In genomic region chr3:172002512-172003078, GRCh38 we compare ENCODE assay signal across 16 cellular contexts. TPM values are rescaled to one million over a fixed set of nuclear protein-coding genes. Genes with fewer than 3 reads are reported as not detected.
DNase-seq lines count a peak whose midpoint lies in the region; ATAC-seq and TF ChIP-seq lines count a peak whose summit lies in the region.
"Had no signal": no experiment of that assay in that cellular context is flagged by ENCODE, and none has a peak within 500 bp of the region (broad histone marks: within the 10 kb centered on the region; RNA-seq: fewer than 3 reads in every experiment).

No MANE protein-coding gene starts in this region.

- no peaks in the 10 kb centered on the region for H3K36me3 ChIP-seq in HEK293 (ENCODE audit: control insufficient read depth in 2 of 2, insufficient read depth in 1 of 2, low read length in 2 of 2)
- H3K36me3 ChIP-seq in SJSA1, result no peaks in the 10 kb centered on the region
- H3K36me3 ChIP-seq: HAP-1 had no signal

- DNase-seq in SJSA1 (ENCODE audit: low read depth in 1 of 2, low spot score in 2 of 2) (peak in 1 of 2 experiments; percentile 41), fibroblast of villous mesenchyme (ENCODE audit: low read depth) (peak; percentile 62), MV-4-11 (lab: John Stamatoyannopoulos, UW) (no peak), NCI-H446 (lab: John Stamatoyannopoulos, UW) (no peak)
- DNase-seq in stimulated activated naive B cell treated with anti-CD40 and anti-IgM and Interleukin-4, amounts not matched to agents 10 μg/mL and 1 μg/mL and 100 μg/mL, for 72 hours, result no peak
- no peak for DNase-seq in effector CD4-positive, alpha-beta T cell
- DNase-seq: CD8-positive, alpha-beta memory T cell; NCI-H1436; NCI-H2029 treated with DMSO at 0.1 percent for 48 hours; NCI-H2227 treated with DMSO at 0.1 percent for 48 hours; NCI-H526; NK-92 treated with Interleukin-12 subunit alpha and Interleukin-12 subunit beta, amount 100 ng/mL, for 24 hours; PC-9 had no signal

- no peak overlapping the region for H3K4me3 Mint-ChIP-seq in stimulated activated naive B cell treated with anti-CD40 and anti-IgM and Interleukin-4, amounts not matched to agents 10 μg/mL and 1 μg/mL and 100 μg/mL, for 72 hours
- H3K4me3 Mint-ChIP-seq: CD8-positive, alpha-beta memory T cell had no signal

- H3K27ac ChIP-seq in HEK293 (ENCODE audit: extremely low read depth, low read depth, low read length), result no peak overlapping the region
- H3K27ac ChIP-seq in SJSA1, result 0 out of 2 replicates have a peak overlapping the region, but pooled peaks have one; percentile 17
- H3K27ac ChIP-seq: PC-9, SK-N-MC had no signal

- no peaks in the 10 kb centered on the region for H3K27me3 Mint-ChIP-seq in stimulated activated naive B cell treated with anti-CD40 and anti-IgM and Interleukin-4, amounts not matched to agents 10 μg/mL and 1 μg/mL and 100 μg/mL, for 72 hours

- POLR2A ChIA-PET in HEK293 (lab: Yijun Ruan, JAX), result no interaction called here

- peak overlapping the region; percentile 59 for H3K27ac Mint-ChIP-seq in stimulated activated naive B cell treated with anti-CD40 and anti-IgM and Interleukin-4, amounts not matched to agents 10 μg/mL and 1 μg/mL and 100 μg/mL, for 72 hours
- H3K27ac Mint-ChIP-seq: CD8-positive, alpha-beta memory T cell had no signal

- H3K9me3 Mint-ChIP-seq in stimulated activated naive B cell treated with anti-CD40 and anti-IgM and Interleukin-4, amounts not matched to agents 10 μg/mL and 1 μg/mL and 100 μg/mL, for 72 hours, result peaks cover 0 to 7% of the 10 kb centered on the region in 2 donors

- no peaks in the 10 kb centered on the region for H3K9me3 ChIP-seq in HEK293 (ENCODE audit: control insufficient read depth, insufficient read depth, low read depth, low read length)
- no peaks in the 10 kb centered on the region for H3K9me3 ChIP-seq in SJSA1 (replicated peaks)
- H3K9me3 ChIP-seq: HAP-1 had no signal

- no peak for ATAC-seq in stimulated activated naive B cell treated with anti-CD40 and anti-IgM and Interleukin-4, amounts not matched to agents 10 μg/mL and 1 μg/mL and 100 μg/mL, for 72 hours (replicated peaks)

- TF ChIP-seq CTCF in HEK293 (tag by site-specific recombination; IDR thresholded peaks at IDR 0.05), result no peak
- TF ChIP-seq CTCF in fibroblast of villous mesenchyme (IDR thresholded peaks at IDR 0.05; ENCODE audit: insufficient read depth, low read depth, low read length), result no peak

- H3K27me3 ChIP-seq in SJSA1 (replicated peaks), result no peaks in the 10 kb centered on the region

- H3K4me1 Mint-ChIP-seq in stimulated activated naive B cell treated with anti-CD40 and anti-IgM and Interleukin-4, amounts not matched to agents 10 μg/mL and 1 μg/mL and 100 μg/mL, for 72 hours, result no peaks in the 10 kb centered on the region
- H3K4me1 Mint-ChIP-seq: CD8-positive, alpha-beta memory T cell had no signal

- CTCF ChIA-PET in HEK293 (lab: Yijun Ruan, JAX), result no interaction called here

- H3K4me3 ChIP-seq in HEK293 (ENCODE audit: low read depth, low read length) (no peak overlapping the region), SJSA1 (no peak overlapping the region), fibroblast of villous mesenchyme (ENCODE audit: low read depth, low read length) (no peak overlapping the region)
- H3K4me3 ChIP-seq: HAP-1, PC-9, SK-N-MC had no signal

- H3K36me3 Mint-ChIP-seq in stimulated activated naive B cell treated with anti-CD40 and anti-IgM and Interleukin-4, amounts not matched to agents 10 μg/mL and 1 μg/mL and 100 μg/mL, for 72 hours, result no peaks in the 10 kb centered on the region

- H3K4me1 ChIP-seq in HEK293 (ENCODE audit: control insufficient read depth, insufficient read depth, low read length), result no peaks in the 10 kb centered on the region
- H3K4me1 ChIP-seq in SJSA1 (replicated peaks), result peaks cover 24% of the 10 kb centered on the region
- H3K4me1 ChIP-seq: HAP-1 had no signal

TF ChIP-seq in HEK293, 187 proteins besides CTCF, POLR2A, EP300 and RAD21:
- TF ChIP-seq TCF7L2 (IDR thresholded peaks at IDR 0.05; ENCODE audit: borderline replicate concordance, low read depth, low read length) (peak; percentile 80; the same call in 1 of the 2 replicates), HOXC10 (CRISPR knock-in tag; IDR thresholded peaks at IDR 0.05) (no peak), ZNF391 (tag by site-specific recombination; IDR thresholded peaks at IDR 0.05; ENCODE audit: borderline replicate concordance, low read depth) (no peak), ZNF169 (tag by site-specific recombination; IDR thresholded peaks at IDR 0.05) (no peak), BCL6B (tag by site-specific recombination; IDR thresholded peaks at IDR 0.05) (no peak), KLF10 (tag by site-specific recombination; IDR thresholded peaks at IDR 0.05) (no peak), FEZF1 (tag by site-specific recombination; IDR thresholded peaks at IDR 0.05) (peak; percentile 70), ZNF571 (tag by site-specific recombination; IDR thresholded peaks at IDR 0.05) (no peak), PRDM6 (tag by site-specific recombination; IDR thresholded peaks at IDR 0.05) (peak; percentile 78), ZSCAN23 (tag by site-specific recombination; IDR thresholded peaks at IDR 0.05) (no peak), ZNF449 (tag by site-specific recombination; IDR thresholded peaks at IDR 0.05) (no peak), KLF8 (tag by site-specific recombination; IDR thresholded peaks at IDR 0.05) (no peak), ZNF548 (tag by site-specific recombination; IDR thresholded peaks at IDR 0.05) (no peak), RBAK (tag by site-specific recombination; IDR thresholded peaks at IDR 0.05) (no peak), ZNF23 (tag by site-specific recombination; IDR thresholded peaks at IDR 0.05; ENCODE audit: borderline replicate concordance) (no peak)

RNA-seq across cellular contexts. Expression of gene FNDC3B, which starts 36.8 kb away (rescaled TPM):
- 42.7 and 73.4 TPM in 2 replicates for total RNA-seq in SJSA1 (2014; rRNA removed; shearing (Covaris generic))
- 165 and 221 TPM in 2 replicates for total RNA-seq in fibroblast of villous mesenchyme
